8 cellular contexts compared by ENCODE assay signal in genomic region chr6:33316603-33317417, GRCh38. TPM values are rescaled to one million over a fixed set of nuclear protein-coding genes. Genes with fewer than 3 reads are reported as not detected.
DNase-seq lines count a peak whose midpoint lies in the region; ATAC-seq, FAIRE-seq and TF ChIP-seq lines count a peak whose summit lies in the region.

No MANE protein-coding gene starts in this region.

- CTCF ChIA-PET in A549 (lab: Yijun Ruan, JAX), result interaction anchor here (1.1 to 3.5 kb wide), 3 partner anchors 16 to 21 kb away, joined by 3 to 8 read pairs (median 4); no protein-coding TSS in a partner anchor

- peak overlapping the region; percentile 87 for H3K27ac Mint-ChIP-seq in mesothelial cell of epicardium

- no peak for TF ChIP-seq CTCF in A549 (IDR thresholded peaks at IDR 0.05)
- TF ChIP-seq CTCF in breast epithelium (IDR thresholded peaks at IDR 0.05), result no peak
- TF ChIP-seq CTCF in mesothelial cell of epicardium (IDR thresholded peaks at IDR 0.05; ENCODE audit: unreplicated experiment), result no peak

- TF ChIP-seq POLR2A in A549 (IDR thresholded peaks at IDR 0.05; ENCODE audit: low read length) (no peak), breast epithelium (IDR thresholded peaks at IDR 0.05) (no peak)

- peak overlapping the region; percentile 41 for H3K4me3 ChIP-seq in A549
- H3K4me3 ChIP-seq in Jurkat, Clone E6-1 (ENCODE audit: low read length), result peak overlapping the region; percentile 53
- peak overlapping the region; percentile 50 to 64 (median 54) for H3K4me3 ChIP-seq in breast epithelium

- 74% methylated on average over 14 of the region's 19 CpGs for WGBS in A549 (ENCODE audit: missing lambda C conversion rate)

- H3K4me2 ChIP-seq in A549, result peak overlapping the region; percentile 65

- intact Hi-C loops in breast epithelium (cut with DNase I; ENCODE audit: low total_unique reads), result no loop called here

- no peaks in the 10 kb centered on the region for H3K27me3 ChIP-seq in breast epithelium

- H3K27ac ChIP-seq in A549 (peak overlapping the region in 1 of 2 experiments; percentile 91; a peak in 3 of 6 replicates), breast epithelium (peak overlapping the region; percentile 87 to 92)

- ATAC-seq in A549, result no peak
- no peak for ATAC-seq in GM21825 (IDR thresholded peaks at IDR 0.05; ENCODE audit: unreplicated experiment)

- no peak for TF ChIP-seq EP300 in A549 (IDR thresholded peaks at IDR 0.05)

- H3K4me1 ChIP-seq in A549, result peaks cover 46% of the 10 kb centered on the region
- H3K4me1 ChIP-seq in breast epithelium, result peaks cover 3 to 59% of the 10 kb centered on the region in 2 donors

- no peak for FAIRE-seq in A549 (lab: Jason Lieb, UNC)

- no peaks in the 10 kb centered on the region for H3K36me3 ChIP-seq in breast epithelium

- peaks cover 69% of the 10 kb centered on the region for H3K4me1 Mint-ChIP-seq in mesothelial cell of epicardium

- POLR2A ChIA-PET in A549 (lab: Yijun Ruan, JAX), result interaction anchor here (0.5 to 1.6 kb wide), 9 partner anchors 17 to 190 kb away, joined by 3 to 14 read pairs (median 6); partner anchors contain the start of genes B3GALT4, PFDN6, RGL2 and WDR46

- H3K9me3 Mint-ChIP-seq in mesothelial cell of epicardium, result no peaks in the 10 kb centered on the region

- no peaks in the 10 kb centered on the region for H3K27me3 Mint-ChIP-seq in mesothelial cell of epicardium (ENCODE audit: low read depth)

- peaks cover 21% of the 10 kb centered on the region for H3K36me3 Mint-ChIP-seq in mesothelial cell of epicardium

- no peak for DNase-seq in A549 (ENCODE audit: low read depth in 1 of 2, low spot score in 1 of 2)
- DNase-seq in Jurkat, Clone E6-1 (ENCODE audit: low read depth, low spot score), result no peak
- DNase-seq in breast epithelium (ENCODE audit: low spot score in 2 of 2), result no peak
- no peak for DNase-seq in mesothelial cell of epicardium (ENCODE audit: low spot score in 2 of 2, unreplicated experiment in 2 of 2)
- DNase-seq in HuH-7 (ENCODE audit: low spot score), result no peak
- DNase-seq in HuH-7.5 (ENCODE audit: low spot score), result no peak
- DNase-seq in iPS-NIHi11 (ENCODE audit: low spot score), result no peak

- H3K9me3 ChIP-seq in A549 (no peaks in the 10 kb centered on the region), breast epithelium (no peaks in the 10 kb centered on the region)

- TF ChIP-seq RAD21 in A549 (conservative IDR thresholded peaks at IDR 0.05 in 1 of 2, IDR thresholded peaks at IDR 0.05 in 1 of 2), result no peak

- H3K4me3 Mint-ChIP-seq in mesothelial cell of epicardium, result peak overlapping the region; percentile 94

TF ChIP-seq in A549, 52 proteins besides CTCF, POLR2A, EP300 and RAD21:
- TF ChIP-seq BCL3 (IDR thresholded peaks at IDR 0.05) (no peak), KDM1A (IDR thresholded peaks at IDR 0.05; ENCODE audit: low read depth) (peak; percentile 60; the same call in 1 of the 2 replicates), GATA3 (IDR thresholded peaks at IDR 0.05; ENCODE audit: borderline replicate concordance) (no peak)
TF ChIP-seq in A549: peak in this region for 1.

RNA-seq across cellular contexts. Expression of gene ZBTB22, which starts 0.7 kb away (rescaled TPM):
- polyA plus RNA-seq in A549 (2011; rRNA removed) (3.2 and 4.2 TPM in 2 replicates), A549 (2017; fragmentation: RNase III; extraction: RNeasy Plus Mini Kit Qiagen cat#74134 plus additional on column Dnase treatment) (5.1 to 8.4 TPM (median 8.3 TPM) in 3 replicates)
- 4.4 and 5.3 TPM in 2 replicates for polyA plus RNA-seq in A549 (2012; cell fraction: cytosol; rRNA removed)
- 6.0 TPM in 2 replicates for polyA plus RNA-seq in A549 (2012; cell fraction: nucleus; rRNA removed)
- 10.9 and 11.5 TPM in 2 replicates for polyA minus RNA-seq in A549 (2011; rRNA and poly(A)+ RNA removed)
- polyA plus RNA-seq in Jurkat, Clone E6-1 (2012; ENCODE audit: insufficient read depth, insufficient read length), result 11.4 TPM
- total RNA-seq in breast epithelium (10 to 100 TPM; 12.6 to 27.2 (median 18.7) TPM), mesothelial cell of epicardium (33.2 to 36.0 TPM (median 35.8 TPM) in 3 replicates)

RNA-seq across cellular contexts. Expression of gene TAPBP, which starts 2.9 kb away (rescaled TPM):
- 16.8 and 17.1 TPM in 2 replicates for polyA plus RNA-seq in A549 (2011; rRNA removed)
- 23.3 and 33.8 TPM in 2 replicates for polyA plus RNA-seq in A549 (2012; cell fraction: cytosol; rRNA removed)
- polyA plus RNA-seq in A549 (2012; cell fraction: nucleus; rRNA removed), result 57.4 and 67.0 TPM in 2 replicates
- polyA plus RNA-seq in A549 (2017; fragmentation: RNase III; extraction: RNeasy Plus Mini Kit Qiagen cat#74134 plus additional on column Dnase treatment), result 32.2 to 40.0 TPM (median 37.5 TPM) in 3 replicates
- 21.7 and 26.9 TPM in 2 replicates for polyA minus RNA-seq in A549 (2011; rRNA and poly(A)+ RNA removed)
- 12.3 TPM for polyA plus RNA-seq in Jurkat, Clone E6-1 (2012; ENCODE audit: insufficient read depth, insufficient read length)
- 10 to 100 TPM; 38.6 to 67.8 (median 43.6) TPM for total RNA-seq in breast epithelium
- total RNA-seq in mesothelial cell of epicardium, result 62.8 to 68.3 TPM (median 64.4 TPM) in 3 replicates

RNA-seq across cellular contexts. Expression of gene DAXX, which starts 5.9 kb away (rescaled TPM):
- polyA plus RNA-seq in A549 (2011; rRNA removed) (20.3 and 24.4 TPM in 2 replicates), A549 (2017; fragmentation: RNase III; extraction: RNeasy Plus Mini Kit Qiagen cat#74134 plus additional on column Dnase treatment) (34.5 to 45.8 TPM (median 41.3 TPM) in 3 replicates)
- 20.8 and 24.2 TPM in 2 replicates for polyA plus RNA-seq in A549 (2012; cell fraction: cytosol; rRNA removed)
- 28.5 and 36.9 TPM in 2 replicates for polyA plus RNA-seq in A549 (2012; cell fraction: nucleus; rRNA removed)
- 11.9 and 15.5 TPM in 2 replicates for polyA minus RNA-seq in A549 (2011; rRNA and poly(A)+ RNA removed)
- polyA plus RNA-seq in Jurkat, Clone E6-1 (2012; ENCODE audit: insufficient read depth, insufficient read length), result 135 TPM
- total RNA-seq in breast epithelium (10 to 100 TPM; 39.0 to 56.3 (median 39.8) TPM), mesothelial cell of epicardium (31.9 to 33.2 TPM (median 33.1 TPM) in 3 replicates)

RNA-seq across cellular contexts. Expression of gene RGL2, which starts 18.1 kb away (rescaled TPM):
- 11.6 and 12.9 TPM in 2 replicates for polyA plus RNA-seq in A549 (2011; rRNA removed)
- polyA plus RNA-seq in A549 (2012; cell fraction: cytosol; rRNA removed), result 8.7 and 10.9 TPM in 2 replicates
- 47.0 and 55.1 TPM in 2 replicates for polyA plus RNA-seq in A549 (2012; cell fraction: nucleus; rRNA removed)
- 9.6 to 13.9 TPM (median 12.9 TPM) in 3 replicates for polyA plus RNA-seq in A549 (2017; fragmentation: RNase III; extraction: RNeasy Plus Mini Kit Qiagen cat#74134 plus additional on column Dnase treatment)
- 16.9 and 19.8 TPM in 2 replicates for polyA minus RNA-seq in A549 (2011; rRNA and poly(A)+ RNA removed)
- 26.3 TPM for polyA plus RNA-seq in Jurkat, Clone E6-1 (2012; ENCODE audit: insufficient read depth, insufficient read length)
- total RNA-seq in breast epithelium, result 100 to 1,000 TPM in 2 of 3 donors, 10 to 100 TPM in 1; 38.9 to 151 (median 103) TPM
- 108 to 113 TPM (median 112 TPM) in 3 replicates for total RNA-seq in mesothelial cell of epicardium

RNA-seq across cellular contexts. Expression of gene PFDN6, which starts 27.4 kb away (rescaled TPM):
- polyA plus RNA-seq in A549 (2011; rRNA removed) (61.2 and 84.6 TPM in 2 replicates), A549 (2017; fragmentation: RNase III; extraction: RNeasy Plus Mini Kit Qiagen cat#74134 plus additional on column Dnase treatment) (117 to 138 TPM (median 120 TPM) in 3 replicates)
- polyA plus RNA-seq in A549 (2012; cell fraction: cytosol; rRNA removed), result 69.9 and 83.4 TPM in 2 replicates
- polyA plus RNA-seq in A549 (2012; cell fraction: nucleus; rRNA removed), result 22.3 and 45.7 TPM in 2 replicates
- polyA minus RNA-seq in A549 (2011; rRNA and poly(A)+ RNA removed), result 10.0 and 12.7 TPM in 2 replicates
- 218 TPM for polyA plus RNA-seq in Jurkat, Clone E6-1 (2012; ENCODE audit: insufficient read depth, insufficient read length)
- total RNA-seq in breast epithelium (10 to 100 TPM; 23.3 to 28.6 (median 26.9) TPM), mesothelial cell of epicardium (38.7 to 43.0 TPM (median 39.9 TPM) in 3 replicates)
